Comparison of ENCODE assay signal across 26 cellular contexts in the genomic region with DNA sequence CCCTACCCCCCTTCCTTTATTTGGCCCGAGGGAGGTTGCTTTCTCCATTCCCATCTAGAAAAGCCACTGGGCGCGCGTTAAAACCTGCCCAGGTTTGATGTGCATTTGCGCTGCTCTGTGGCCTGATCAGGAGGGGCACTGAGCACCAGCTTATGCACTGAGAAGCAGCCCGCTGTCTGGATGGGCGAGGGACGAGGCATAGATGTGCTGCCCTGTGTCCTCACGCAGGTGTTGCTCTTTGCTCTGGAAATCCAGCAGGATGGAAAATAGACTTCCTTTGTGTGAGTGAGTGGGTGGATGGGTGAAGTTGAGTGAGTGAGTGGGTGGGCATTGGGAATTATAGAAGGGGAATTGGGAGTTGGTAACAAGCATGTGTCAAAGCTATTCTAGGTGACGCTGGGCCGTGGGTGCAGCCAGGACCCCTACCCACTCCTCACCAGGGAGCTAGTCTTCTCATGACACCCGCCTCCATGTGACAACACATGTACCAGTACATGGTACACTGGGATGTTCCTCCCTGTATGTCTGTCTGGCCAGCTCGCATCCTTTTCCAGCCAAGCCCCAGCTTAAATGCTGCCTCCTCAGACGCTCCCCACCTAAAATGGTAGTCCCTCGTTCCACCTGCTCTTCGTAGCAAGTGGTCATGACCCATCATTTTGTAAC.
DNase-seq lines count a peak whose midpoint lies in the region; ATAC-seq, FAIRE-seq and TF ChIP-seq lines count a peak whose summit lies in the region.
"Had no signal": no experiment of that assay in that cellular context is flagged by ENCODE, and none has a peak within 500 bp of the region (broad histone marks: within the 10 kb centered on the region; RNA-seq: fewer than 3 reads in every experiment).

No MANE protein-coding gene starts in this region.

- in situ Hi-C loops in GM12878 (cut with MboI), result no loop called here

- no peak overlapping the region for H3K4me3 ChIP-seq in GM12878
- no peak overlapping the region for H3K4me3 ChIP-seq in Peyer's patch
- H3K4me3 ChIP-seq: upper lobe of left lung had no signal

- H3K79me2 ChIP-seq in GM12878 (ENCODE audit: control insufficient read depth, insufficient read depth, low read length), result no peaks in the 10 kb centered on the region

- H3K27me3 Mint-ChIP-seq in activated naive CD8-positive, alpha-beta T cell treated with anti-CD3 and anti-CD28 coated beads, Interleukin-2, amount 10 ng/mL, durations not matched to agents 7 days and 5 days, result no peaks in the 10 kb centered on the region
- H3K27me3 Mint-ChIP-seq in activated naive CD8-positive, alpha-beta T cell treated with anti-CD3 and anti-CD28 coated beads for 36 hours, result no peaks in the 10 kb centered on the region
- H3K27me3 Mint-ChIP-seq in neural crest cell (ENCODE audit: low read depth), result no peaks in the 10 kb centered on the region
- H3K27me3 Mint-ChIP-seq in type B pancreatic cell, result no peaks in the 10 kb centered on the region
- H3K27me3 Mint-ChIP-seq: brain, memory B cell had no signal

- H3K9me3 Mint-ChIP-seq in activated naive CD8-positive, alpha-beta T cell treated with anti-CD3 and anti-CD28 coated beads, Interleukin-2, amount 10 ng/mL, durations not matched to agents 7 days and 5 days, result no peaks in the 10 kb centered on the region
- no peaks in the 10 kb centered on the region for H3K9me3 Mint-ChIP-seq in activated naive CD8-positive, alpha-beta T cell treated with anti-CD3 and anti-CD28 coated beads for 36 hours
- H3K9me3 Mint-ChIP-seq in neural crest cell (no peaks in the 10 kb centered on the region), type B pancreatic cell (no peaks in the 10 kb centered on the region)
- H3K9me3 Mint-ChIP-seq: brain, memory B cell had no signal

- FAIRE-seq in GM12878 (lab: Jason Lieb, UNC), result no peak
- FAIRE-seq: small intestine had no signal

- peaks cover 11% of the 10 kb centered on the region for H3K36me3 Mint-ChIP-seq in activated naive CD8-positive, alpha-beta T cell treated with anti-CD3 and anti-CD28 coated beads, Interleukin-2, amount 10 ng/mL, durations not matched to agents 7 days and 5 days
- H3K36me3 Mint-ChIP-seq in activated naive CD8-positive, alpha-beta T cell treated with anti-CD3 and anti-CD28 coated beads for 36 hours, result peaks cover 22% of the 10 kb centered on the region
- H3K36me3 Mint-ChIP-seq in neural crest cell (ENCODE audit: low read depth) (peaks cover 20% of the 10 kb centered on the region), type B pancreatic cell (peaks cover 29% of the 10 kb centered on the region)

- RAD21 ChIA-PET in GM12878 (lab: Charles Lee; ENCODE audit: unreplicated experiment), result no interaction called here

- H3K27ac Mint-ChIP-seq in activated naive CD8-positive, alpha-beta T cell treated with anti-CD3 and anti-CD28 coated beads, Interleukin-2, amount 10 ng/mL, durations not matched to agents 7 days and 5 days, result peak overlapping the region; percentile 33
- no peak overlapping the region for H3K27ac Mint-ChIP-seq in activated naive CD8-positive, alpha-beta T cell treated with anti-CD3 and anti-CD28 coated beads for 36 hours
- H3K27ac Mint-ChIP-seq in neural crest cell (ENCODE audit: unreplicated experiment), result peak overlapping the region; percentile 67
- peak overlapping the region; percentile 16 for H3K27ac Mint-ChIP-seq in type B pancreatic cell
- H3K27ac Mint-ChIP-seq: memory B cell had no signal

- no peaks in the 10 kb centered on the region for H4K20me1 ChIP-seq in GM12878 (ENCODE audit: control insufficient read depth, insufficient read depth)

- TF ChIP-seq RAD21 in GM12878 (IDR thresholded peaks at IDR 0.05; ENCODE audit: insufficient read depth, low read depth, low read length), result no peak

- H3K36me3 ChIP-seq in GM12878 (ENCODE audit: control insufficient read depth in 2 of 2, insufficient read depth in 2 of 2, low read length in 1 of 2) (peaks cover 26 to 54% of the 10 kb centered on the region in 2 experiments), Peyer's patch (peaks cover 0 to 41% (median 0%) of the 10 kb centered on the region in 3 donors)

- intact Hi-C loops in GM12878 (cut with micrococcal nuclease; ENCODE audit: unreplicated experiment), result no loop called here

- H2AFZ ChIP-seq in GM12878 (ENCODE audit: control insufficient read depth, low read depth, low read length), result no peak overlapping the region

- TF ChIP-seq POLR2A in GM12878 (IDR thresholded peaks at IDR 0.05; ENCODE audit: low read depth, low read length) (peak; percentile 20; the same call in 1 of the 2 replicates), Peyer's patch (IDR thresholded peaks at IDR 0.05) (no peak)

- SMC1A ChIA-PET in GM12878 (lab: Charles Lee; ENCODE audit: uncharacterized antibody, unreplicated experiment), result no interaction called here

- CTCF ChIA-PET in GM12878 (lab: Yijun Ruan, JAX), result no interaction called here

- WGBS in GM12878 (ENCODE audit: insufficient coverage, insufficient replicate concordance, low lambda C conversion rate, missing lambda C conversion rate), result 88% methylated on average over 16 of the region's 16 CpGs

- no peak overlapping the region for H3K4me2 ChIP-seq in GM12878 (ENCODE audit: control insufficient read depth, insufficient read depth)

- H3K9ac ChIP-seq in GM12878 (ENCODE audit: control insufficient read depth, insufficient read depth, low read length), result no peak overlapping the region

- POLR2A ChIA-PET in activated naive CD8-positive, alpha-beta T cell treated with anti-CD3 and anti-CD28 coated beads, Interleukin-2, amount 10 ng/mL, durations not matched to agents 7 days and 5 days (lab: Charles Lee), result no interaction called here
- POLR2A ChIA-PET in GM12878 (lab: Charles Lee), result no interaction called here

- TF ChIP-seq CTCF in GM12878 (IDR thresholded peaks at IDR 0.05 in 2 of 3, conservative IDR thresholded peaks at IDR 0.05 in 1 of 3; ENCODE audit: control insufficient read depth in 2 of 3, extremely low read depth in 1 of 3, insufficient read depth in 1 of 3, low read depth in 3 of 3, low read length in 3 of 3) (no peak), neural crest cell (conservative IDR thresholded peaks at IDR 0.05) (no peak), type B pancreatic cell (conservative IDR thresholded peaks at IDR 0.05) (no peak), Peyer's patch (IDR thresholded peaks at IDR 0.05) (no peak)

- DNase-seq in activated naive CD8-positive, alpha-beta T cell treated with anti-CD3 and anti-CD28 coated beads, Interleukin-2, amount 10 ng/mL, durations not matched to agents 7 days and 5 days, result no peak
- no peak for DNase-seq in activated naive CD8-positive, alpha-beta T cell treated with anti-CD3 and anti-CD28 coated beads for 36 hours
- no peak for DNase-seq in GM12878 (ENCODE audit: low read depth, low spot score)
- DNase-seq in neural crest cell (ENCODE audit: low read depth, low spot score), result no peak
- DNase-seq in type B pancreatic cell (ENCODE audit: extremely low spot score, unreplicated experiment), result no peak
- DNase-seq in Peyer's patch, result no peak
- no peak for DNase-seq in NAMALWA (ENCODE audit: low spot score)
- DNase-seq: ACHN; activated CD4-positive, alpha-beta T cell treated with anti-CD3 and anti-CD28 coated beads for 48 hours; BE2C; COR-L47; DMS79; GOT3; NCI-H1092 treated with DMSO at 0.1 percent for 48 hours; NCI-H187 treated with DMSO at 0.1 percent for 48 hours; NCI-H526; nucleus accumbens; SHP77; small intestine; T-helper 9 cell; upper lobe of left lung had no signal

- no peak overlapping the region for H3K4me3 Mint-ChIP-seq in activated naive CD8-positive, alpha-beta T cell treated with anti-CD3 and anti-CD28 coated beads, Interleukin-2, amount 10 ng/mL, durations not matched to agents 7 days and 5 days
- no peak overlapping the region for H3K4me3 Mint-ChIP-seq in activated naive CD8-positive, alpha-beta T cell treated with anti-CD3 and anti-CD28 coated beads for 36 hours
- no peak overlapping the region for H3K4me3 Mint-ChIP-seq in neural crest cell
- H3K4me3 Mint-ChIP-seq in type B pancreatic cell, result no peak overlapping the region
- H3K4me3 Mint-ChIP-seq: brain, memory B cell had no signal

- H3K4me1 Mint-ChIP-seq in activated naive CD8-positive, alpha-beta T cell treated with anti-CD3 and anti-CD28 coated beads, Interleukin-2, amount 10 ng/mL, durations not matched to agents 7 days and 5 days, result peaks cover 2% of the 10 kb centered on the region
- peaks cover 6% of the 10 kb centered on the region for H3K4me1 Mint-ChIP-seq in activated naive CD8-positive, alpha-beta T cell treated with anti-CD3 and anti-CD28 coated beads for 36 hours
- peaks cover 22% of the 10 kb centered on the region for H3K4me1 Mint-ChIP-seq in neural crest cell
- peaks cover 25% of the 10 kb centered on the region for H3K4me1 Mint-ChIP-seq in type B pancreatic cell (ENCODE audit: unreplicated experiment)

- no peak for ATAC-seq in activated naive CD8-positive, alpha-beta T cell treated with anti-CD3 and anti-CD28 coated beads, Interleukin-2, amount 10 ng/mL, durations not matched to agents 7 days and 5 days (ENCODE audit: low read depth)
- no peak for ATAC-seq in GM12878
- no peak for ATAC-seq in GM21423 (IDR thresholded peaks at IDR 0.05; ENCODE audit: unreplicated experiment)
- ATAC-seq: left lobe of liver had no signal

- BruUV-seq in GM12878 (replicated peaks; lab: Mats Ljungman, UMichigan), result no TSS peak

- no peaks in the 10 kb centered on the region for H3K9me3 ChIP-seq in GM12878 (replicated peaks; ENCODE audit: control insufficient read depth, insufficient read depth, low read length)
- no peaks in the 10 kb centered on the region for H3K9me3 ChIP-seq in Peyer's patch
- H3K9me3 ChIP-seq: BE2C, upper lobe of left lung had no signal

- no peak for TF ChIP-seq EP300 in GM12878 (IDR thresholded peaks at IDR 0.05; ENCODE audit: borderline replicate concordance in 1 of 2, control insufficient read depth in 1 of 2, low read depth in 2 of 2, low read length in 2 of 2)

- H3K27me3 ChIP-seq in GM12878 (replicated peaks in 1 of 2; ENCODE audit: control insufficient read depth in 2 of 2, insufficient read depth in 2 of 2, low read length in 1 of 2) (no peaks in the 10 kb centered on the region), Peyer's patch (no peaks in the 10 kb centered on the region)
- H3K27me3 ChIP-seq: BE2C, upper lobe of left lung had no signal

- H3K27ac ChIP-seq in GM12878 (ENCODE audit: control insufficient read depth, insufficient read depth), result no peak overlapping the region
- no peak overlapping the region for H3K27ac ChIP-seq in Peyer's patch
- H3K27ac ChIP-seq: upper lobe of left lung, VCaP had no signal

- no peaks in the 10 kb centered on the region for H3K4me1 ChIP-seq in GM12878 (ENCODE audit: control insufficient read depth, insufficient read depth, low read length)
- H3K4me1 ChIP-seq in Peyer's patch, result peaks cover 0 to 6% (median 0%) of the 10 kb centered on the region in 4 donors

TF ChIP-seq in GM12878, 131 proteins besides CTCF, POLR2A, EP300 and RAD21 (continues in another document):
- TF ChIP-seq ZBED1 (IDR thresholded peaks at IDR 0.05; ENCODE audit: borderline replicate concordance) (no peak), NFIC (IDR thresholded peaks at IDR 0.05; ENCODE audit: low read depth, low read length) (no peak), CHD1 (IDR thresholded peaks at IDR 0.05; ENCODE audit: low read depth, low read length) (no peak), SP1 (IDR thresholded peaks at IDR 0.05; ENCODE audit: low read depth, low read length) (no peak)
